ENCODE assay signal across 10 cellular contexts in the genomic region with DNA sequence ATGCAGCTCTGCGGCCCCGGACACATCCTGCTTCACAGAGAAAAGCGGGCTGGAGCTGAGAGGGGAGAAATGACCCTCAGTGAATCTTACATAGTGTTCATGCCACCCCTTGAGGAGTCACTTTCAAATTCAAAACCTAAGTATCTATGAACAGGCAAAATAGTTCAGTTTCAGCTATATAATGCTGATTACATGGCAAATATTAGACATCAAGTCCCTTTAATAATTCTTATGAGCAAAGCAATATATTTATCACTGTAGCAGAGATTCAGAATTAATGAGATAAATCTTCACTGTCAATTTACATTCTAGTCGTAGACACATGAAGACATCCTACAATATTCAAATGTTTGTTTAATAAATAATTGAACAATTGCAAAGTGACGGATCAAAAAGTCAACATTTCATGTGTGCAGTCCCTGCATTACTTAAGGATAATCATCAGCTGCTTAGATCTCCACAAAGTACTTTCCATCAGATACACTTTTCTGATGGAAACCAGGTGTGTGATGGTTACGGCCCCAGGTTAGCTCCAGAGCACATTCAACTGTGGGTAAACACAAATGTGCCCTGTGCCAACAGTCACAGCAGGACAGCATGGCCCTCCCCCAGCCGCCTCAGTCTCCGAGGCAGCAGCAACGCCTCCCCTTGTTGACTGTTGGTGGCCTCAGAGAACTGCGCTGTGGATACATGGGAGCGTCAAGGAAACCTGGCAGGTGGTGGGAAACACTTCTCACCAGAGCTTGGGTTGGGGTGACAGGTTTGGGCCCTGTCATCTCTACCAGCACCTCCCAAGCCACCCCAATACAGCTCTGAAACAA. TPM values are rescaled to one million over a fixed set of nuclear protein-coding genes. Genes with fewer than 3 reads are reported as not detected.
DNase-seq lines count a peak whose midpoint lies in the region; ATAC-seq and TF ChIP-seq lines count a peak whose summit lies in the region.
"Had no signal": no experiment of that assay in that cellular context is flagged by ENCODE, and none has a peak within 500 bp of the region (broad histone marks: within the 10 kb centered on the region; RNA-seq: fewer than 3 reads in every experiment).

No MANE protein-coding gene starts in this region.

- H3K36me3 ChIP-seq in liver (ENCODE audit: control insufficient read depth in 4 of 4, insufficient read depth in 3 of 4, low read depth in 1 of 4, low read length in 3 of 4) (no peaks in the 10 kb centered on the region), vagina (no peaks in the 10 kb centered on the region), PC-9 (ENCODE audit: low read depth) (no peaks in the 10 kb centered on the region)

- no peaks in the 10 kb centered on the region for H3K79me2 ChIP-seq in PC-9 (ENCODE audit: low read depth)

- TF ChIP-seq CTCF in natural killer cell (IDR thresholded peaks at IDR 0.05) (no peak), liver (IDR thresholded peaks at IDR 0.05; ENCODE audit: low read depth, low read length, missing input control) (no peak), vagina (IDR thresholded peaks at IDR 0.05) (no peak), PC-9 (conservative IDR thresholded peaks at IDR 0.05) (no peak)

- peak overlapping the region in 2 of 3 donors; percentile 35 to 81 for H3K4me3 ChIP-seq in liver (ENCODE audit: low read depth in 1 of 3, low read length in 3 of 3)
- H3K4me3 ChIP-seq in vagina, result peak overlapping the region; percentile 41 to 42
- H3K4me3 ChIP-seq in PC-9, result no peak overlapping the region

- WGBS in liver, result 24% methylated on average over 11 of the region's 11 CpGs

- no peaks in the 10 kb centered on the region for H3K9me2 ChIP-seq in PC-9 (ENCODE audit: insufficient read depth)

- H3K4me1 Mint-ChIP-seq in natural killer cell, result peaks cover 0 to 4% of the 10 kb centered on the region in 2 donors
- no peaks in the 10 kb centered on the region for H3K4me1 Mint-ChIP-seq in natural killer cell treated with Interleukin-12 subunit alpha and Interleukin-12 subunit beta and Interleukin-15 and Interleukin-18, amount 100 ng/mL, for 72 hours (ENCODE audit: low read depth in 2 of 2)
- H3K4me1 Mint-ChIP-seq in T-helper 17 cell, result no peaks in the 10 kb centered on the region

- no peaks in the 10 kb centered on the region for H3K27me3 ChIP-seq in liver (ENCODE audit: control insufficient read depth in 4 of 4, insufficient read depth in 4 of 4, low read length in 3 of 4)
- H3K27me3 ChIP-seq in vagina, result peaks cover 9% of the 10 kb centered on the region
- no peaks in the 10 kb centered on the region; the same call in 1 of the 2 replicates for H3K27me3 ChIP-seq in PC-9 (ENCODE audit: insufficient read depth, low read depth)

- H3K9me3 ChIP-seq in T-helper 17 cell (ENCODE audit: control insufficient read depth, low read length, poor library complexity, severe bottlenecking), result no peaks in the 10 kb centered on the region
- H3K9me3 ChIP-seq in liver (ENCODE audit: control insufficient read depth in 4 of 4, low read length in 3 of 4), result no peaks in the 10 kb centered on the region
- no peaks in the 10 kb centered on the region for H3K9me3 ChIP-seq in vagina
- no peaks in the 10 kb centered on the region for H3K9me3 ChIP-seq in PC-9 (ENCODE audit: insufficient read depth, low read depth)

- H2AFZ ChIP-seq in PC-9, result no peak overlapping the region

- no peaks in the 10 kb centered on the region for H4K20me1 ChIP-seq in PC-9 (ENCODE audit: insufficient read depth)

- CTCF ChIA-PET in PC-9 (lab: Charles Lee), result no interaction called here

- no peak for TF ChIP-seq POLR2A in vagina (IDR thresholded peaks at IDR 0.05)

- peaks cover 13 to 33% (median 17%) of the 10 kb centered on the region in 4 donors for H3K4me1 ChIP-seq in liver (ENCODE audit: control insufficient read depth in 4 of 4, insufficient read depth in 4 of 4, low read length in 3 of 4)
- H3K4me1 ChIP-seq in vagina, result peaks cover 21% of the 10 kb centered on the region
- H3K4me1 ChIP-seq in PC-9 (replicated peaks; ENCODE audit: insufficient read depth), result no peaks in the 10 kb centered on the region

- H3K9me3 Mint-ChIP-seq in natural killer cell, result no peaks in the 10 kb centered on the region
- no peaks in the 10 kb centered on the region for H3K9me3 Mint-ChIP-seq in natural killer cell treated with Interleukin-12 subunit alpha and Interleukin-12 subunit beta and Interleukin-15 and Interleukin-18, amount 100 ng/mL, for 72 hours
- H3K9me3 Mint-ChIP-seq: dendritic cell treated with granulocyte-macrophage colony-stimulating factor and Interleukin-4, amounts not matched to agents 40 ng/mL and 50 ng/mL, for 4 days had no signal

- POLR2A ChIA-PET in PC-9 (lab: Charles Lee; ENCODE audit: unreplicated experiment), result no interaction called here

- no peak overlapping the region for H3K27ac Mint-ChIP-seq in natural killer cell
- H3K27ac Mint-ChIP-seq in natural killer cell treated with Interleukin-12 subunit alpha and Interleukin-12 subunit beta and Interleukin-15 and Interleukin-18, amount 100 ng/mL, for 72 hours, result no peak overlapping the region
- H3K27ac Mint-ChIP-seq in T-helper 17 cell, result no peak overlapping the region
- H3K27ac Mint-ChIP-seq: dendritic cell treated with granulocyte-macrophage colony-stimulating factor and Interleukin-4, amounts not matched to agents 40 ng/mL and 50 ng/mL, for 4 days had no signal

- no TSS peak for BruUV-seq in PC-9 (replicated peaks; lab: Mats Ljungman, UMichigan)

- H3K9ac ChIP-seq in liver (ENCODE audit: low read depth in 1 of 2, low read length in 2 of 2), result no peak overlapping the region

- H3K4me3 Mint-ChIP-seq in natural killer cell (peak overlapping the region; percentile 42), T-helper 17 cell (peak overlapping the region; percentile 12)
- H3K4me3 Mint-ChIP-seq in natural killer cell treated with Interleukin-12 subunit alpha and Interleukin-12 subunit beta and Interleukin-15 and Interleukin-18, amount 100 ng/mL, for 72 hours, result no peak overlapping the region

- no peak overlapping the region for H3K4me2 ChIP-seq in PC-9

- H3K36me3 Mint-ChIP-seq in natural killer cell (no peaks in the 10 kb centered on the region), T-helper 17 cell (ENCODE audit: low read depth) (no peaks in the 10 kb centered on the region)
- H3K36me3 Mint-ChIP-seq in natural killer cell treated with Interleukin-12 subunit alpha and Interleukin-12 subunit beta and Interleukin-15 and Interleukin-18, amount 100 ng/mL, for 72 hours, result no peaks in the 10 kb centered on the region

- peak overlapping the region; percentile 25 to 41 for H3K27ac ChIP-seq in liver (ENCODE audit: low read depth in 1 of 2, low read length in 2 of 2)
- H3K27ac ChIP-seq in vagina, result no peak overlapping the region
- no peak overlapping the region for H3K27ac ChIP-seq in PC-9

- intact Hi-C loops in natural killer cell (cut with micrococcal nuclease) (no loop called here), vagina (cut with DNase I) (no loop called here), PC-9 (cut with micrococcal nuclease; ENCODE audit: unreplicated experiment) (no loop called here)

- no peak for ATAC-seq in natural killer cell
- ATAC-seq in natural killer cell treated with Interleukin-12 subunit alpha and Interleukin-12 subunit beta and Interleukin-15 and Interleukin-18, amount 100 ng/mL, for 72 hours, result no peak
- ATAC-seq in T-helper 17 cell, result no peak
- ATAC-seq in HG03439 (IDR thresholded peaks at IDR 0.05; ENCODE audit: unreplicated experiment), result no peak

- DNase-seq in natural killer cell, result no peak
- DNase-seq in natural killer cell treated with Interleukin-12 subunit alpha and Interleukin-12 subunit beta and Interleukin-15 and Interleukin-18, amount 100 ng/mL, for 72 hours (ENCODE audit: low spot score), result no peak
- no peak for DNase-seq in T-helper 17 cell
- no peak for DNase-seq in vagina (ENCODE audit: extremely low spot score in 2 of 2)
- DNase-seq in PC-9, result no peak
- DNase-seq in germinal center (ENCODE audit: low spot score), result no peak
- DNase-seq: DND-41 had no signal

- H3K27me3 Mint-ChIP-seq in natural killer cell (ENCODE audit: low read depth in 2 of 2) (peaks cover 33 to 42% of the 10 kb centered on the region in 2 donors), T-helper 17 cell (peaks cover 39% of the 10 kb centered on the region)
- H3K27me3 Mint-ChIP-seq in natural killer cell treated with Interleukin-12 subunit alpha and Interleukin-12 subunit beta and Interleukin-15 and Interleukin-18, amount 100 ng/mL, for 72 hours, result peaks cover 18 to 34% of the 10 kb centered on the region in 2 donors

- H3F3A ChIP-seq in PC-9 (ENCODE audit: insufficient read depth, low read depth), result no peaks in the 10 kb centered on the region

- TF ChIP-seq RAD21 in liver (IDR thresholded peaks at IDR 0.05), result peak; percentile 48 to 56

TF ChIP-seq in liver, 16 proteins besides CTCF, POLR2A, EP300 and RAD21:
- TF ChIP-seq RXRA (IDR thresholded peaks at IDR 0.05) (peak; percentile 86 to 88), FOXA2 (IDR thresholded peaks at IDR 0.05) (peak; percentile 75), FOXA1 (IDR thresholded peaks at IDR 0.05) (peak; percentile 69), JUND (IDR thresholded peaks at IDR 0.05) (no peak), SP1 (IDR thresholded peaks at IDR 0.05) (peak; percentile 62), HNF4A (conservative IDR thresholded peaks at IDR 0.05) (peak; percentile 35 to 39), HNF4G (IDR thresholded peaks at IDR 0.05) (no peak)

RNA-seq across cellular contexts. Expression of a gene that starts 0.8 kb away (rescaled TPM):
- total RNA-seq in natural killer cell (not detected), T-helper 17 cell (not detected), liver (1 to 10 TPM; 1.2 to 2.8 TPM), vagina (not detected), PC-9 (2021) (not detected in 2 replicates)
- total RNA-seq in natural killer cell treated with Interleukin-12 subunit alpha and Interleukin-12 subunit beta and Interleukin-15 and Interleukin-18, amount 100 ng/mL, for 72 hours, result not detected
- polyA plus RNA-seq in liver, result under 1 TPM; 0.29 to 0.98 TPM

RNA-seq across cellular contexts. Expression of a gene that starts 33.4 kb away (rescaled TPM):
- total RNA-seq in natural killer cell (10 to 100 TPM; 32.8 to 44.7 (median 33.5) TPM), T-helper 17 cell (10 to 100 TPM; 10.9 to 12.3 TPM), liver (10 to 100 TPM; 14.7 to 15.7 TPM), vagina (23.3 TPM), PC-9 (2021) (31.5 and 39.9 TPM in 2 replicates)
- total RNA-seq in natural killer cell treated with Interleukin-12 subunit alpha and Interleukin-12 subunit beta and Interleukin-15 and Interleukin-18, amount 100 ng/mL, for 72 hours, result 10 to 100 TPM; 40.7 to 67.5 TPM
- polyA plus RNA-seq in liver, result 10 to 100 TPM in 1 of 2 donors, 1 to 10 TPM in 1; 9.5 to 16.6 TPM

Comparison
In these comparisons a context has a peak if more than half of its experiments do, and no peak if none do; other contexts are left out.
1. H3K27ac ChIP-seq: peak in liver (2 of 2); none in vagina (single experiment) and PC-9 (single experiment).